ENCODE assay signal across 1 cellular context in the genomic region with DNA sequence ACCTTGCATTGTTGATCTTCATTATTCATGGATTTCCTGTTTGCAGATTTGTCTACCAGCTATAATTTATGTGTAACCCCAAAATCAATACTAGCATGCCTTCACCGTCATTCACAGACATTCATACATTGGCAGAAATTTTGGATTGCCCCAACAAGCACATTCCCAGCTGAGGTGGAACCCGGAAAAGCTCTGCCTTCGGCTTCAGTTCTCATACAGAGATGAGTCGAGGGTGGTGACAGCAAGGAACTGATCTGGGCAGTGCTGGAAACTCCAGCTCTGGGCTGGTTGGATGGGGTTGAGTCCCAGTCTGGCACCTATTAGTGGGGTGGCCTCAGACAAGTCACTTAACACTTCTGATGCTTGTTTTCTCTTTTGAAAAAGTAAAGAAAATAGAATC.
TF ChIP-seq lines count a peak whose summit lies in the region.

No MANE protein-coding gene starts in this region.

TF ChIP-seq in GM23338, 12 proteins besides CTCF, POLR2A, EP300 and RAD21:
- TF ChIP-seq STAT1 (IDR thresholded peaks at IDR 0.05; ENCODE audit: unreplicated experiment) (no peak), NANOG (IDR thresholded peaks at IDR 0.05; ENCODE audit: borderline replicate concordance) (no peak), POLR2AphosphoS5 (IDR thresholded peaks at IDR 0.05; ENCODE audit: low read depth) (no peak), EZH2phosphoT487 (IDR thresholded peaks at IDR 0.05; ENCODE audit: unreplicated experiment) (no peak), ZNF331 (CRISPR knock-in tag; IDR thresholded peaks at IDR 0.05; ENCODE audit: low read depth) (no peak), ZNF114 (CRISPR knock-in tag; IDR thresholded peaks at IDR 0.05) (no peak), CREB1 (CRISPR knock-in tag; IDR thresholded peaks at IDR 0.05; ENCODE audit: low read depth) (no peak), EZH2 (IDR thresholded peaks at IDR 0.05; ENCODE audit: low read depth, unreplicated experiment) (no peak), JUNB (IDR thresholded peaks at IDR 0.05; ENCODE audit: unreplicated experiment) (no peak)
- TF ChIP-seq, protein P1, sequence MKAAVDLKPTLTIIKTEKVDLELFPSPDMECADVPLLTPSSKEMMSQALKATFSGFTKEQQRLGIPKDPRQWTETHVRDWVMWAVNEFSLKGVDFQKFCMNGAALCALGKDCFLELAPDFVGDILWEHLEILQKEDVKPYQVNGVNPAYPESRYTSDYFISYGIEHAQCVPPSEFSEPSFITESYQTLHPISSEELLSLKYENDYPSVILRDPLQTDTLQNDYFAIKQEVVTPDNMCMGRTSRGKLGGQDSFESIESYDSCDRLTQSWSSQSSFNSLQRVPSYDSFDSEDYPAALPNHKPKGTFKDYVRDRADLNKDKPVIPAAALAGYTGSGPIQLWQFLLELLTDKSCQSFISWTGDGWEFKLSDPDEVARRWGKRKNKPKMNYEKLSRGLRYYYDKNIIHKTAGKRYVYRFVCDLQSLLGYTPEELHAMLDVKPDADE (IDR thresholded peaks at IDR 0.05) = no peak
- TF ChIP-seq, protein P2, sequence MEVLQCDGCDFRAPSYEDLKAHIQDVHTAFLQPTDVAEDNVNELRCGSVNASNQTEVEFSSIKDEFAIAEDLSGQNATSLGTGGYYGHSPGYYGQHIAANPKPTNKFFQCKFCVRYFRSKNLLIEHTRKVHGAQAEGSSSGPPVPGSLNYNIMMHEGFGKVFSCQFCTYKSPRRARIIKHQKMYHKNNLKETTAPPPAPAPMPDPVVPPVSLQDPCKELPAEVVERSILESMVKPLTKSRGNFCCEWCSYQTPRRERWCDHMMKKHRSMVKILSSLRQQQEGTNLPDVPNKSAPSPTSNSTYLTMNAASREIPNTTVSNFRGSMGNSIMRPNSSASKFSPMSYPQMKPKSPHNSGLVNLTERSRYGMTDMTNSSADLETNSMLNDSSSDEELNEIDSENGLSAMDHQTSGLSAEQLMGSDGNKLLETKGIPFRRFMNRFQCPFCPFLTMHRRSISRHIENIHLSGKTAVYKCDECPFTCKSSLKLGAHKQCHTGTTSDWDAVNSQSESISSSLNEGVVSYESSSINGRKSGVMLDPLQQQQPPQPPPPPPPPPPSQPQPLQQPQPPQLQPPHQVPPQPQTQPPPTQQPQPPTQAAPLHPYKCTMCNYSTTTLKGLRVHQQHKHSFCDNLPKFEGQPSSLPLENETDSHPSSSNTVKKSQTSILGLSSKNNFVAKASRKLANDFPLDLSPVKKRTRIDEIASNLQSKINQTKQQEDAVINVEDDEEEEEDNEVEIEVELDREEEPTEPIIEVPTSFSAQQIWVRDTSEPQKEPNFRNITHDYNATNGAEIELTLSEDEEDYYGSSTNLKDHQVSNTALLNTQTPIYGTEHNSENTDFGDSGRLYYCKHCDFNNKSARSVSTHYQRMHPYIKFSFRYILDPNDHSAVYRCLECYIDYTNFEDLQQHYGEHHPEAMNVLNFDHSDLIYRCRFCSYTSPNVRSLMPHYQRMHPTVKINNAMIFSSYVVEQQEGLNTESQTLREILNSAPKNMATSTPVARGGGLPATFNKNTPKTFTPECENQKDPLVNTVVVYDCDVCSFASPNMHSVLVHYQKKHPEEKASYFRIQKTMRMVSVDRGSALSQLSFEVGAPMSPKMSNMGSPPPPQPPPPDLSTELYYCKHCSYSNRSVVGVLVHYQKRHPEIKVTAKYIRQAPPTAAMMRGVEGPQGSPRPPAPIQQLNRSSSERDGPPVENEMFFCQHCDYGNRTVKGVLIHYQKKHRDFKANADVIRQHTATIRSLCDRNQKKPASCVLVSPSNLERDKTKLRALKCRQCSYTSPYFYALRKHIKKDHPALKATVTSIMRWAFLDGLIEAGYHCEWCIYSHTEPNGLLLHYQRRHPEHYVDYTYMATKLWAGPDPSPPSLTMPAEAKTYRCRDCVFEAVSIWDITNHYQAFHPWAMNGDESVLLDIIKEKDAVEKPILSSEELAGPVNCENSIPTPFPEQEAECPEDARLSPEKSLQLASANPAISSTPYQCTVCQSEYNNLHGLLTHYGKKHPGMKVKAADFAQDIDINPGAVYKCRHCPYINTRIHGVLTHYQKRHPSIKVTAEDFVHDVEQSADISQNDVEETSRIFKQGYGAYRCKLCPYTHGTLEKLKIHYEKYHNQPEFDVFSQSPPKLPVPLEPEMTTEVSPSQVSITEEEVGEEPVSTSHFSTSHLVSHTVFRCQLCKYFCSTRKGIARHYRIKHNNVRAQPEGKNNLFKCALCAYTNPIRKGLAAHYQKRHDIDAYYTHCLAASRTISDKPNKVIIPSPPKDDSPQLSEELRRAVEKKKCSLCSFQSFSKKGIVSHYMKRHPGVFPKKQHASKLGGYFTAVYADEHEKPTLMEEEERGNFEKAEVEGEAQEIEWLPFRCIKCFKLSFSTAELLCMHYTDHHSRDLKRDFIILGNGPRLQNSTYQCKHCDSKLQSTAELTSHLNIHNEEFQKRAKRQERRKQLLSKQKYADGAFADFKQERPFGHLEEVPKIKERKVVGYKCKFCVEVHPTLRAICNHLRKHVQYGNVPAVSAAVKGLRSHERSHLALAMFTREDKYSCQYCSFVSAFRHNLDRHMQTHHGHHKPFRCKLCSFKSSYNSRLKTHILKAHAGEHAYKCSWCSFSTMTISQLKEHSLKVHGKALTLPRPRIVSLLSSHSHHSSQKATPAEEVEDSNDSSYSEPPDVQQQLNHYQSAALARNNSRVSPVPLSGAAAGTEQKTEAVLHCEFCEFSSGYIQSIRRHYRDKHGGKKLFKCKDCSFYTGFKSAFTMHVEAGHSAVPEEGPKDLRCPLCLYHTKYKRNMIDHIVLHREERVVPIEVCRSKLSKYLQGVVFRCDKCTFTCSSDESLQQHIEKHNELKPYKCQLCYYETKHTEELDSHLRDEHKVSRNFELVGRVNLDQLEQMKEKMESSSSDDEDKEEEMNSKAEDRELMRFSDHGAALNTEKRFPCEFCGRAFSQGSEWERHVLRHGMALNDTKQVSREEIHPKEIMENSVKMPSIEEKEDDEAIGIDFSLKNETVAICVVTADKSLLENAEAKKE (CRISPR knock-in tag; IDR thresholded peaks at IDR 0.05) = no peak
- TF ChIP-seq, protein P3, sequence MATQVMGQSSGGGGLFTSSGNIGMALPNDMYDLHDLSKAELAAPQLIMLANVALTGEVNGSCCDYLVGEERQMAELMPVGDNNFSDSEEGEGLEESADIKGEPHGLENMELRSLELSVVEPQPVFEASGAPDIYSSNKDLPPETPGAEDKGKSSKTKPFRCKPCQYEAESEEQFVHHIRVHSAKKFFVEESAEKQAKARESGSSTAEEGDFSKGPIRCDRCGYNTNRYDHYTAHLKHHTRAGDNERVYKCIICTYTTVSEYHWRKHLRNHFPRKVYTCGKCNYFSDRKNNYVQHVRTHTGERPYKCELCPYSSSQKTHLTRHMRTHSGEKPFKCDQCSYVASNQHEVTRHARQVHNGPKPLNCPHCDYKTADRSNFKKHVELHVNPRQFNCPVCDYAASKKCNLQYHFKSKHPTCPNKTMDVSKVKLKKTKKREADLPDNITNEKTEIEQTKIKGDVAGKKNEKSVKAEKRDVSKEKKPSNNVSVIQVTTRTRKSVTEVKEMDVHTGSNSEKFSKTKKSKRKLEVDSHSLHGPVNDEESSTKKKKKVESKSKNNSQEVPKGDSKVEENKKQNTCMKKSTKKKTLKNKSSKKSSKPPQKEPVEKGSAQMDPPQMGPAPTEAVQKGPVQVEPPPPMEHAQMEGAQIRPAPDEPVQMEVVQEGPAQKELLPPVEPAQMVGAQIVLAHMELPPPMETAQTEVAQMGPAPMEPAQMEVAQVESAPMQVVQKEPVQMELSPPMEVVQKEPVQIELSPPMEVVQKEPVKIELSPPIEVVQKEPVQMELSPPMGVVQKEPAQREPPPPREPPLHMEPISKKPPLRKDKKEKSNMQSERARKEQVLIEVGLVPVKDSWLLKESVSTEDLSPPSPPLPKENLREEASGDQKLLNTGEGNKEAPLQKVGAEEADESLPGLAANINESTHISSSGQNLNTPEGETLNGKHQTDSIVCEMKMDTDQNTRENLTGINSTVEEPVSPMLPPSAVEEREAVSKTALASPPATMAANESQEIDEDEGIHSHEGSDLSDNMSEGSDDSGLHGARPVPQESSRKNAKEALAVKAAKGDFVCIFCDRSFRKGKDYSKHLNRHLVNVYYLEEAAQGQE (IDR thresholded peaks at IDR 0.05; ENCODE audit: unreplicated experiment) = no peak
